In genomic region chr16:10205688-10206087, GRCh38 we compare ENCODE assay signal across 17 cellular contexts. TPM values are rescaled to one million over a fixed set of nuclear protein-coding genes. Genes with fewer than 3 reads are reported as not detected.
A peak's percentile ranks its signal among the peaks of the same experiment; 100 is the strongest.
DNase-seq lines count a peak whose midpoint lies in the region; ATAC-seq and TF ChIP-seq lines count a peak whose summit lies in the region.
"Had no signal": no experiment of that assay in that cellular context is flagged by ENCODE, and none has a peak within 500 bp of the region (broad histone marks: within the 10 kb centered on the region; RNA-seq: fewer than 3 reads in every experiment).

No MANE protein-coding gene starts in this region.

- DNase-seq in foreskin keratinocyte (peak in 1 of 2 donors; percentile 15), erythroblast (lab: John Stamatoyannopoulos, UW) (no peak)
- no peak for DNase-seq in stimulated activated CD4-positive, alpha-beta T cell treated with anti-CD3 and anti-CD28 coated beads, Interleukin-4, amount 100 ng/mL, for 24 hours
- no peak for DNase-seq in stimulated activated CD4-positive, alpha-beta T cell treated with anti-CD3 and anti-CD28 coated beads, Interleukin-2, amount 100 ng/mL, for 24 hours
- DNase-seq: AML-193, Caco-2, HFFc6, NCI-H1048, NCI-H146, NCI-H69, T-cell had no signal

- TF ChIP-seq CTCF in foreskin keratinocyte (conservative IDR thresholded peaks at IDR 0.05), result no peak

- no peak for TF ChIP-seq POLR2A in erythroblast (IDR thresholded peaks at IDR 0.05; ENCODE audit: low read length)

- no peaks in the 10 kb centered on the region for H3K27me3 ChIP-seq in foreskin keratinocyte

- peak overlapping the region; percentile 70 for H3K27ac ChIP-seq in foreskin keratinocyte
- H3K27ac ChIP-seq: PC-9 had no signal

- ATAC-seq in GM18499 (IDR thresholded peaks at IDR 0.05; ENCODE audit: insufficient read depth, unreplicated experiment) (peak; percentile 30), GM19023 (IDR thresholded peaks at IDR 0.05; ENCODE audit: unreplicated experiment) (peak; percentile 41), HG02870 (IDR thresholded peaks at IDR 0.05; ENCODE audit: unreplicated experiment) (peak; percentile 45), foreskin keratinocyte (peak; percentile 65)
- ATAC-seq: T-cell had no signal

- H3K4me1 ChIP-seq in foreskin keratinocyte, result no peaks in the 10 kb centered on the region
- H3K4me1 ChIP-seq: Caco-2 had no signal

RNA-seq across cellular contexts. Expression of gene GRIN2A, which starts 23.5 kb away (rescaled TPM):
- total RNA-seq in foreskin keratinocyte, result not detected in 2 replicates
- polyA plus RNA-seq in foreskin keratinocyte, result not detected in 2 replicates
- total RNA-seq: G401, HT1080, PC-9 had no signal
